ENCODE assay signal across 29 cellular contexts in the genomic region with DNA sequence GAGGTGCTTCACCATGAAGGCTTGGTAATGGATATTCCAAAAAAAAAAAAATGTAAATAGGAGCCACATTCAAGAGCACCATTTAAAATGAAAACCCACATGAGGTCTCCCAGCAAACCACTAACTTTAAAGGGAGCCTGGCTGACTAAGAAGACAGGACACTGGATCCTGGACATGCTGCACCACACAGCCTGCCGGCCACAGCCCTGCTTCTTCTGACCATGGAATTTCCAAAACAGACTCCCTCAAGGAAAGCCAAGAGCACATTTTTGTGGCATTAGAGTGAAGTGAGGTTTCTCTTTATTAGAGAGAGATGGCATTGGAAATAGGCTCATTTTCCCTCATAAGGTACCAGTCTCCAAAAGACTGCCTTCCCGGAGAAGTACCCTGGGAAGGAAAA.
A peak's percentile ranks its signal among the peaks of the same experiment; 100 is the strongest.
DNase-seq lines count a peak whose midpoint lies in the region; ATAC-seq and TF ChIP-seq lines count a peak whose summit lies in the region.
"Had no signal": no experiment of that assay in that cellular context is flagged by ENCODE, and none has a peak within 500 bp of the region (broad histone marks: within the 10 kb centered on the region; RNA-seq: fewer than 3 reads in every experiment).

No MANE protein-coding gene starts in this region.

- ATAC-seq in effector memory CD8-positive, alpha-beta T cell (replicated peaks), result no peak
- ATAC-seq: activated CD8-positive, alpha-beta T cell treated with anti-CD3 and anti-CD28 coated beads, Interleukin-2, amount 10 ng/mL, durations not matched to agents 7 days and 5 days; left lobe of liver; right cardiac atrium; stimulated activated naive CD8-positive, alpha-beta T cell treated with anti-CD3 and anti-CD28 coated beads, Interleukin-15, amount 100 ng/mL, for 72 hours had no signal

- H3K27me3 Mint-ChIP-seq in effector memory CD8-positive, alpha-beta T cell, result peaks cover 51 to 58% of the 10 kb centered on the region in 2 donors

- H3K4me3 ChIP-seq in AG10803 (ENCODE audit: low read length) (no peak overlapping the region), astrocyte of the cerebellum (ENCODE audit: low read depth, low read length) (no peak overlapping the region)
- H3K4me3 ChIP-seq: cardiac muscle cell, colonic mucosa, vagina had no signal

- DNase-seq in AG10803 (ENCODE audit: low read depth) (peak; percentile 81), H4 (ENCODE audit: low spot score) (peak; percentile 11), astrocyte of the cerebellum (ENCODE audit: low read depth) (peak; percentile 89), non-pigmented ciliary epithelial cell (ENCODE audit: low read depth) (peak; percentile 5), SW480 (ENCODE audit: low spot score) (no peak), hippocampal formation (lab: John Stamatoyannopoulos, UW) (no peak), anterior cingulate cortex (lab: John Stamatoyannopoulos, UW) (no peak)
- DNase-seq in effector memory CD8-positive, alpha-beta T cell, result no peak
- DNase-seq: ACHN; activated CD4-positive, alpha-beta T cell treated with anti-CD3 and anti-CD28 coated beads for 4 hours; activated CD8-positive, alpha-beta T cell treated with anti-CD3 and anti-CD28 coated beads, Interleukin-2, amount 10 ng/mL, durations not matched to agents 7 days and 5 days; colonic mucosa; DMS79; effector CD4-positive, alpha-beta T cell; glutamatergic neuron; KG1; NCI-H1417 treated with DMSO at 0.1 percent for 48 hours; NCI-H2081; NCI-H226; NCI-H526 treated with DMSO at 0.1 percent for 48 hours; right cardiac atrium; SIG-M5; stimulated activated naive CD8-positive, alpha-beta T cell treated with anti-CD3 and anti-CD28 coated beads, Interleukin-15, amount 100 ng/mL, for 72 hours had no signal

- in situ Hi-C loops in astrocyte of the cerebellum (cut with HindIII; ENCODE audit: low sequenced_read_pairs), result no loop called here

- no peaks in the 10 kb centered on the region for H3K9me3 Mint-ChIP-seq in effector memory CD8-positive, alpha-beta T cell
- H3K9me3 Mint-ChIP-seq: activated naive CD4-positive, alpha-beta T cell treated with anti-CD3 and anti-CD28 coated beads, Interleukin-2, amount 50 U/mL, for 24 hours; activated T-helper 2 cell treated with anti-CD3 and anti-CD28 coated beads, Interferon-gamma antibody, Interleukin-2, Interleukin-4, amounts not matched to agents 10 μg/mL and 5 μg/mL and 100 μg/mL, durations not matched to agents 14 hours and 24 hours and 36 hours; stimulated activated naive CD8-positive, alpha-beta T cell treated with anti-CD3 and anti-CD28 coated beads, Interleukin-15, amount 100 ng/mL, for 72 hours had no signal

- TF ChIP-seq CTCF in AG10803 (conservative IDR thresholded peaks at IDR 0.05; ENCODE audit: low read length) (peak; percentile 12; the same call in 1 of the 2 replicates), astrocyte of the cerebellum (IDR thresholded peaks at IDR 0.05; ENCODE audit: low read depth, low read length, missing control alignments) (no peak)

- no peak overlapping the region for H3K27ac Mint-ChIP-seq in effector memory CD8-positive, alpha-beta T cell
- H3K27ac Mint-ChIP-seq: activated CD8-positive, alpha-beta T cell treated with anti-CD3 and anti-CD28 coated beads, Interleukin-2, amount 10 ng/mL, durations not matched to agents 7 days and 5 days; activated naive CD4-positive, alpha-beta T cell treated with anti-CD3 and anti-CD28 coated beads, Interleukin-2, amount 50 U/mL, for 24 hours; activated T-helper 2 cell treated with anti-CD3 and anti-CD28 coated beads, Interferon-gamma antibody, Interleukin-2, Interleukin-4, amounts not matched to agents 10 μg/mL and 5 μg/mL and 100 μg/mL, durations not matched to agents 14 hours and 24 hours and 36 hours; CD14-positive monocyte; stimulated activated naive CD8-positive, alpha-beta T cell treated with anti-CD3 and anti-CD28 coated beads, Interleukin-15, amount 100 ng/mL, for 72 hours had no signal

- H3K4me1 Mint-ChIP-seq in effector memory CD8-positive, alpha-beta T cell (ENCODE audit: low read depth in 2 of 2), result no peaks in the 10 kb centered on the region
- H3K4me1 Mint-ChIP-seq: activated naive CD4-positive, alpha-beta T cell treated with anti-CD3 and anti-CD28 coated beads, Interleukin-2, amount 50 U/mL, for 24 hours; CD14-positive monocyte; stimulated activated naive CD8-positive, alpha-beta T cell treated with anti-CD3 and anti-CD28 coated beads, Interleukin-15, amount 100 ng/mL, for 72 hours had no signal

- no peak overlapping the region for H3K4me3 Mint-ChIP-seq in effector memory CD8-positive, alpha-beta T cell
- H3K4me3 Mint-ChIP-seq: activated CD8-positive, alpha-beta T cell treated with anti-CD3 and anti-CD28 coated beads, Interleukin-2, amount 10 ng/mL, durations not matched to agents 7 days and 5 days; activated naive CD4-positive, alpha-beta T cell treated with anti-CD3 and anti-CD28 coated beads, Interleukin-2, amount 50 U/mL, for 24 hours; CD14-positive monocyte; stimulated activated naive CD8-positive, alpha-beta T cell treated with anti-CD3 and anti-CD28 coated beads, Interleukin-15, amount 100 ng/mL, for 72 hours had no signal

- H3K36me3 Mint-ChIP-seq in effector memory CD8-positive, alpha-beta T cell (ENCODE audit: insufficient read depth), result no peaks in the 10 kb centered on the region
- H3K36me3 Mint-ChIP-seq: activated naive CD4-positive, alpha-beta T cell treated with anti-CD3 and anti-CD28 coated beads, Interleukin-2, amount 50 U/mL, for 24 hours; CD14-positive monocyte had no signal

Comparison
In these comparisons a context has a peak if more than half of its experiments do, and no peak if none do; other contexts are left out.
1. DNase-seq: peak in AG10803 (single experiment), H4 (single experiment), astrocyte of the cerebellum (single experiment) and non-pigmented ciliary epithelial cell (single experiment); none in SW480 (single experiment), effector memory CD8-positive, alpha-beta T cell (0 of 3), hippocampal formation (0 of 2) and anterior cingulate cortex (0 of 58).